In genomic region chr6:42449917-42450313, GRCh38 we compare ENCODE assay signal across 8 cellular contexts. TPM values are rescaled to one million over a fixed set of nuclear protein-coding genes. Genes with fewer than 3 reads are reported as not detected.
A peak's percentile ranks its signal among the peaks of the same experiment; 100 is the strongest.
DNase-seq lines count a peak whose midpoint lies in the region; ATAC-seq, FAIRE-seq and TF ChIP-seq lines count a peak whose summit lies in the region.

No MANE protein-coding gene starts in this region.

- no peaks in the 10 kb centered on the region for H3K27me3 ChIP-seq in A673 (replicated peaks; ENCODE audit: insufficient read depth, low read depth, low read length, poor library complexity)
- no peaks in the 10 kb centered on the region for H3K27me3 ChIP-seq in adrenal gland
- no peaks in the 10 kb centered on the region for H3K27me3 ChIP-seq in lower lobe of right lung (ENCODE audit: low read depth)

- 42 to 47% (median 44%) methylated on average over 4 of the region's 4 CpGs for WGBS in adrenal gland, 4 donors

- H3K9me3 ChIP-seq in A673 (ENCODE audit: low read depth, low read length, poor library complexity, severe bottlenecking) (no peaks in the 10 kb centered on the region), HEK293 (ENCODE audit: control insufficient read depth, insufficient read depth, low read depth, low read length) (no peaks in the 10 kb centered on the region), adrenal gland (replicated peaks in 1 of 3) (no peaks in the 10 kb centered on the region), lower lobe of right lung (no peaks in the 10 kb centered on the region)

- BruUV-seq in A673 (replicated peaks; lab: Mats Ljungman, UMichigan), result no TSS peak

- H3K27ac ChIP-seq in A673 (ENCODE audit: low read depth, low read length, poor library complexity, severe bottlenecking), result no peak overlapping the region
- H3K27ac ChIP-seq in HEK293 (ENCODE audit: extremely low read depth, low read depth, low read length), result no peak overlapping the region
- H3K27ac ChIP-seq in adrenal gland, result peak overlapping the region in 3 of 5 donors; percentile 39 to 92 (median 88)
- peak overlapping the region; percentile 49 for H3K27ac ChIP-seq in lower lobe of right lung

- TF ChIP-seq POLR2A in adrenal gland (IDR thresholded peaks at IDR 0.05), result no peak

- peaks cover 12% of the 10 kb centered on the region for H3K4me1 ChIP-seq in A673 (ENCODE audit: insufficient read depth, low read length, poor library complexity, severe bottlenecking)
- peaks cover 26% of the 10 kb centered on the region for H3K4me1 ChIP-seq in HEK293 (ENCODE audit: control insufficient read depth, insufficient read depth, low read length)
- H3K4me1 ChIP-seq in adrenal gland (replicated peaks in 1 of 2), result peaks cover 21 to 33% of the 10 kb centered on the region in 2 donors
- H3K4me1 ChIP-seq in lower lobe of right lung, result peaks cover 19% of the 10 kb centered on the region

- CTCF ChIA-PET in A673 (lab: Charles Lee), result no interaction called here
- CTCF ChIA-PET in HEK293 (lab: Yijun Ruan, JAX), result interaction anchor here (0.6 to 2.2 kb wide), 5 partner anchors 14 to 98 kb away, joined by 3 to 11 read pairs (median 4); no protein-coding TSS in a partner anchor

- FAIRE-seq in frontal cortex (lab: Jason Lieb, UNC), result no peak

- POLR2A ChIA-PET in A673 (lab: Charles Lee; ENCODE audit: low non-redundant PET), result no interaction called here
- POLR2A ChIA-PET in HEK293 (lab: Yijun Ruan, JAX), result no interaction called here

- intact Hi-C loops in A673 (cut with micrococcal nuclease; ENCODE audit: unreplicated experiment) (loop anchor here (2.0 kb wide), 1 partner anchor 189 kb away; no protein-coding TSS in a partner anchor), adrenal gland (cut with DNase I) (no loop called here), lower lobe of right lung (cut with DNase I) (no loop called here)

- peak overlapping the region; percentile 65 for H3K4me3 ChIP-seq in A673 (ENCODE audit: low read depth, low read length, poor library complexity, severe bottlenecking)
- no peak overlapping the region for H3K4me3 ChIP-seq in HEK293 (ENCODE audit: low read depth, low read length)
- peak overlapping the region in 2 of 4 donors; percentile 62 to 65 for H3K4me3 ChIP-seq in adrenal gland
- peak overlapping the region; percentile 64 for H3K4me3 ChIP-seq in lower lobe of right lung

- TF ChIP-seq CTCF in A673 (conservative IDR thresholded peaks at IDR 0.05; ENCODE audit: low read depth, low read length) (no peak), HEK293 (tag by site-specific recombination; IDR thresholded peaks at IDR 0.05) (no peak), adrenal gland (IDR thresholded peaks at IDR 0.05) (no peak), lower lobe of right lung (IDR thresholded peaks at IDR 0.05) (no peak), GM10266 (IDR thresholded peaks at IDR 0.05; ENCODE audit: control insufficient read depth, insufficient read depth, low read depth, missing control alignments) (no peak)

- DNase-seq in A673 (ENCODE audit: low spot score) (no peak), adrenal gland (no peak), lower lobe of right lung (no peak), frontal cortex (ENCODE audit: low spot score in 2 of 2) (no peak), GM10266 (ENCODE audit: extremely low spot score) (no peak)

- H3K36me3 ChIP-seq in A673 (ENCODE audit: insufficient read depth, low read length, poor library complexity, severe bottlenecking), result no peaks in the 10 kb centered on the region
- no peaks in the 10 kb centered on the region for H3K36me3 ChIP-seq in HEK293 (ENCODE audit: control insufficient read depth in 2 of 2, insufficient read depth in 1 of 2, low read length in 2 of 2)
- no peaks in the 10 kb centered on the region for H3K36me3 ChIP-seq in adrenal gland (replicated peaks in 1 of 2)
- no peaks in the 10 kb centered on the region for H3K36me3 ChIP-seq in lower lobe of right lung

- ATAC-seq in lower lobe of right lung (no peak), GM19023 (IDR thresholded peaks at IDR 0.05; ENCODE audit: unreplicated experiment) (no peak), GM18520 (IDR thresholded peaks at IDR 0.05; ENCODE audit: unreplicated experiment) (no peak)

TF ChIP-seq in HEK293, 187 proteins besides CTCF, POLR2A, EP300 and RAD21:
- TF ChIP-seq ATF2 (tag by site-specific recombination; IDR thresholded peaks at IDR 0.05; ENCODE audit: low read depth) (no peak), ZEB2 (tag by site-specific recombination; IDR thresholded peaks at IDR 0.05) (no peak), ZNF692 (tag by site-specific recombination; IDR thresholded peaks at IDR 0.05) (peak; percentile 43; the same call in 1 of the 2 replicates), HOXD13 (CRISPR knock-in tag; IDR thresholded peaks at IDR 0.05; ENCODE audit: borderline replicate concordance) (no peak), IKZF3 (tag by site-specific recombination; IDR thresholded peaks at IDR 0.05) (peak; percentile 42; the same call in 1 of the 2 replicates)

RNA-seq across cellular contexts. Expression of gene TRERF1, which starts 1.8 kb away (rescaled TPM):
- total RNA-seq in A673 (2021), result 9.5 and 10.8 TPM in 2 replicates
- total RNA-seq in adrenal gland, result 10 to 100 TPM in 4 of 8 donors, 1 to 10 TPM in 4; 5.0 to 16.6 (median 10.1) TPM
- 10 to 100 TPM in 1 of 3 donors, 1 to 10 TPM in 2; 4.7 to 12.5 (median 7.5) TPM for polyA plus RNA-seq in adrenal gland
- 5.6 TPM for total RNA-seq in lower lobe of right lung
- total RNA-seq in frontal cortex, result 2.9 TPM

Comparison
In these comparisons a context has a peak if more than half of its experiments do, and no peak if none do; other contexts are left out.
1. H3K27ac ChIP-seq: peak in adrenal gland (3 of 5) and lower lobe of right lung (single experiment); none in A673 (single experiment) and HEK293 (single experiment).